In the genomic region with DNA sequence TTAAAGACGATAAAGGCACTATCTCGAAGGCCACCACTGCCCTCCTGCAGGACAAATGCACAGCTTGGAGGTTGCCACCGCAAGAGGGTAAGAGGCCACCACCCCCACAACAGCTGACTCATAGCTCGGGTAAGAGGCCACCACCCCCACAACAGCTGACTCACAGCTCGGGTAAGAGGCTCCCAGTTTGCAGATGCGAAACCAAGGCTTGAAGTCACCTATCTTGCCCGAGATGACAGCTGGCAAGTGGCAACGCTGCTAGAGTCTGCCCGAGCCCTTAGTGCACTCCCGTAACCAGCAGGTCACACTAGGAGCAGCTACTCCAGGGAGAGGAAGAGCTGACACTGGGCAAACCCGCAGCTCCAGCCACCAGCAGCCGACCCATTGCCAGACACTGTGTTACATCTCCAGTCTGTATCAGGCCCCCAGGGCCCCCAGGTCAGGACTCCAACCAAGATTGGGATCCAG, we compare ENCODE assay signal across 8 cellular contexts. TPM values are rescaled to one million over a fixed set of nuclear protein-coding genes. Genes with fewer than 3 reads are reported as not detected.
DNase-seq lines count a peak whose midpoint lies in the region; ATAC-seq, FAIRE-seq and TF ChIP-seq lines count a peak whose summit lies in the region.

No MANE protein-coding gene starts in this region.

- H3K4me1 Mint-ChIP-seq in natural killer cell: peaks cover 23 to 29% of the 10 kb centered on the region in 2 donors

- no peak overlapping the region for H3K9ac ChIP-seq in GM12878 (ENCODE audit: control insufficient read depth, insufficient read depth, low read length)

- no peaks in the 10 kb centered on the region for H3K36me3 Mint-ChIP-seq in natural killer cell

- SMC1A ChIA-PET in GM12878 (lab: Charles Lee; ENCODE audit: uncharacterized antibody, unreplicated experiment): interaction anchor here (1.0 to 1.7 kb wide), 6 partner anchors 9 to 215 kb away, joined by 3 to 7 read pairs (median 4); no protein-coding TSS in a partner anchor

- RAD21 ChIA-PET in GM12878 (lab: Charles Lee; ENCODE audit: unreplicated experiment): interaction anchor here (0.8 to 0.9 kb wide), 2 partner anchors 9 to 216 kb away, joined by 3 to 6 read pairs; no protein-coding TSS in a partner anchor

- peaks cover 2 to 4% of the 10 kb centered on the region in 2 donors for H3K27me3 Mint-ChIP-seq in natural killer cell (ENCODE audit: low read depth in 2 of 2)

- intact Hi-C loops in GM12878 (cut with micrococcal nuclease; ENCODE audit: unreplicated experiment) (no loop called here), natural killer cell (cut with micrococcal nuclease) (no loop called here)

- no peak for DNase-seq in AG04450 (ENCODE audit: low read depth, low spot score)
- DNase-seq in HK-2 (ENCODE audit: unreplicated experiment): peak; percentile 86
- peak; percentile 41 for DNase-seq in T-helper 22 cell (ENCODE audit: low read depth)
- DNase-seq in GM12878 (ENCODE audit: low read depth, low spot score): peak; percentile 59
- DNase-seq in natural killer cell: peak; percentile 62
- peak; percentile 92 for DNase-seq in urothelium cell line (ENCODE audit: low spot score)
- no peak for DNase-seq in COR-L47 (lab: John Stamatoyannopoulos, UW)

- H3K9me3 ChIP-seq in AG04450 (ENCODE audit: control insufficient read depth, insufficient read depth, low read length) (no peaks in the 10 kb centered on the region; the same call in 1 of the 2 replicates), GM12878 (replicated peaks; ENCODE audit: control insufficient read depth, insufficient read depth, low read length) (no peaks in the 10 kb centered on the region)

- H3K4me2 ChIP-seq in GM12878 (ENCODE audit: control insufficient read depth, insufficient read depth): 0 out of 2 replicates have a peak overlapping the region, but pooled peaks have one; percentile 5

- peak overlapping the region in 1 of 2 donors; percentile 40 for H3K27ac Mint-ChIP-seq in natural killer cell

- no peaks in the 10 kb centered on the region for H3K27me3 ChIP-seq in AG04450 (ENCODE audit: control insufficient read depth, insufficient read depth, low read length)
- H3K27me3 ChIP-seq in GM12878 (replicated peaks in 1 of 2; ENCODE audit: control insufficient read depth in 2 of 2, insufficient read depth in 2 of 2, low read length in 1 of 2): no peaks in the 10 kb centered on the region

- no peak overlapping the region for H2AFZ ChIP-seq in GM12878 (ENCODE audit: control insufficient read depth, low read depth, low read length)

- in situ Hi-C loops in GM12878 (cut with MboI): no loop called here

- TF ChIP-seq CTCF in AG04450 (IDR thresholded peaks at IDR 0.05; ENCODE audit: low read depth, low read length) (no peak), GM12878 (IDR thresholded peaks at IDR 0.05 in 2 of 3, conservative IDR thresholded peaks at IDR 0.05 in 1 of 3; ENCODE audit: control insufficient read depth in 2 of 3, extremely low read depth in 1 of 3, insufficient read depth in 1 of 3, low read depth in 3 of 3, low read length in 3 of 3) (no peak), natural killer cell (IDR thresholded peaks at IDR 0.05) (no peak)

- no peaks in the 10 kb centered on the region for H3K9me3 Mint-ChIP-seq in natural killer cell

- peak; percentile 22 to 41; a peak in 2 of 4 replicates for TF ChIP-seq EP300 in GM12878 (IDR thresholded peaks at IDR 0.05; ENCODE audit: borderline replicate concordance in 1 of 2, control insufficient read depth in 1 of 2, low read depth in 2 of 2, low read length in 2 of 2)

- no TSS peak for BruUV-seq in GM12878 (replicated peaks; lab: Mats Ljungman, UMichigan)

- H3K4me1 ChIP-seq in GM12878 (ENCODE audit: control insufficient read depth, insufficient read depth, low read length): peaks cover 10% of the 10 kb centered on the region

- POLR2A ChIA-PET in AG04450 (lab: Yijun Ruan, JAX): interaction anchor here (1.0 to 1.1 kb wide), 2 partner anchors 14 to 33 kb away, joined by 3 to 7 read pairs; no protein-coding TSS in a partner anchor
- POLR2A ChIA-PET in GM12878 (lab: Charles Lee): interaction anchor here (0.5 kb wide), 1 partner anchor 205 kb away, joined by 3 read pairs; no protein-coding TSS in a partner anchor

- ATAC-seq in GM19025 (IDR thresholded peaks at IDR 0.05; ENCODE audit: low read depth, unreplicated experiment): peak; percentile 87
- ATAC-seq in GM12878: peak; percentile 97
- peak; percentile 90 to 97 (median 90) for ATAC-seq in natural killer cell

- H3K36me3 ChIP-seq in GM12878 (ENCODE audit: control insufficient read depth in 2 of 2, insufficient read depth in 2 of 2, low read length in 1 of 2): no peaks in the 10 kb centered on the region

- FAIRE-seq in GM12878 (lab: Jason Lieb, UNC) (peak; percentile 79), urothelium cell line (lab: Jason Lieb, UNC) (peak; percentile 94)

- no peak for TF ChIP-seq RAD21 in GM12878 (IDR thresholded peaks at IDR 0.05; ENCODE audit: insufficient read depth, low read depth, low read length)

- H3K4me3 ChIP-seq in AG04450 (ENCODE audit: low read depth, low read length): no peak overlapping the region; the same call in 1 of the 2 replicates
- H3K4me3 ChIP-seq in GM12878: no peak overlapping the region

- CTCF ChIA-PET in AG04450 (lab: Charles Lee) (interaction anchor here (0.9 to 1.9 kb wide), 2 partner anchors 8 to 215 kb away, joined by 3 to 6 read pairs; no protein-coding TSS in a partner anchor), GM12878 (lab: Yijun Ruan, JAX) (interaction anchor here (0.6 to 3.8 kb wide), 7 partner anchors 8 to 387 kb away, joined by 3 to 16 read pairs (median 4); no protein-coding TSS in a partner anchor)

- no peak for TF ChIP-seq POLR2A in GM12878 (IDR thresholded peaks at IDR 0.05; ENCODE audit: low read depth, low read length)

- 12% methylated on average over 12 of the region's 12 CpGs for WGBS in GM12878 (ENCODE audit: insufficient coverage, insufficient replicate concordance, low lambda C conversion rate, missing lambda C conversion rate)

- H3K4me3 Mint-ChIP-seq in natural killer cell: peak overlapping the region; percentile 30

- no peaks in the 10 kb centered on the region for H3K79me2 ChIP-seq in GM12878 (ENCODE audit: control insufficient read depth, insufficient read depth, low read length)

- peak overlapping the region; percentile 12 for H3K27ac ChIP-seq in AG04450 (ENCODE audit: low read depth, low read length)
- H3K27ac ChIP-seq in GM12878 (ENCODE audit: control insufficient read depth, insufficient read depth): no peak overlapping the region

- no peaks in the 10 kb centered on the region for H4K20me1 ChIP-seq in GM12878 (ENCODE audit: control insufficient read depth, insufficient read depth)

TF ChIP-seq in GM12878, 131 proteins besides CTCF, POLR2A, EP300 and RAD21 (continues in another document):
- peak; percentile 52; the same call in 1 of the 2 replicates for TF ChIP-seq SIN3A (IDR thresholded peaks at IDR 0.05; ENCODE audit: low read depth, low read length)
- no peak for TF ChIP-seq LARP7 (IDR thresholded peaks at IDR 0.05)

RNA-seq across cellular contexts. Expression of gene SPSB1, which starts 17.1 kb away (rescaled TPM):
- polyA plus RNA-seq in AG04450 (2011; rRNA removed): 19.4 and 20.3 TPM in 2 replicates
- polyA minus RNA-seq in AG04450 (2011; rRNA and poly(A)+ RNA removed): 37.1 and 41.0 TPM in 2 replicates
- 0.96 and 1.3 TPM in 2 replicates for total RNA-seq in GM12878 (2013; cell fraction: nucleolus; rRNA removed)
- 0.90 and 1.3 TPM in 2 replicates for total RNA-seq in GM12878 (2014; rRNA removed)
- total RNA-seq in GM12878 (2014; rRNA removed; fragmentation: Illumina TruSeq; extraction: Trizol): 0.40 and 0.46 TPM in 2 replicates
- total RNA-seq in GM12878 (2021): 0.74 and 1.1 TPM in 2 replicates
- polyA plus RNA-seq in GM12878 (2011; ENCODE audit: low read depth): 0.38 TPM
- polyA plus RNA-seq in GM12878 (2011; rRNA removed): 0.23 and 0.43 TPM in 2 replicates
- polyA plus RNA-seq in GM12878 (2011; cell fraction: cytosol; rRNA removed): 0.52 and 0.63 TPM in 2 replicates
- 0.45 and 0.47 TPM in 2 replicates for polyA plus RNA-seq in GM12878 (2011; cell fraction: nucleus; rRNA removed)
- 1.4 and 2.6 TPM in 2 replicates for polyA plus RNA-seq in GM12878 (2012)
- polyA plus RNA-seq in GM12878 (2014; fragmentation: Illumina TruSeq; extraction: Trizol): 0.46 and 2.1 TPM in 2 replicates
- under 1 TPM in 1 of 2 experiments, not detected in 1; 0.02 TPM for polyA plus RNA-seq in GM12878 (2014; fragmentation: Nextera tagmentation; extraction: Ambion mirVana)
- 0.80 and 2.0 TPM in 2 replicates for polyA plus RNA-seq in GM12878 (2014; rRNA removed)
- 1 to 10 TPM; 1.2 to 1.4 TPM for polyA plus RNA-seq in GM12878 (2016; fragmentation: Nextera tagmentation; extraction: Ambion mirVana)
- 0.37 and 0.57 TPM in 2 replicates for polyA minus RNA-seq in GM12878 (2011; rRNA and poly(A)+ RNA removed)
- 0.52 and 0.53 TPM in 2 replicates for polyA minus RNA-seq in GM12878 (2011; cell fraction: cytosol; rRNA and poly(A)+ RNA removed)
- polyA minus RNA-seq in GM12878 (2011; cell fraction: nucleus; rRNA and poly(A)+ RNA removed): 0.36 TPM in 1 of 2 replicates, not detected in the other
- total RNA-seq in natural killer cell: 1 to 10 TPM in 2 of 3 donors, under 1 TPM in 1; 0.82 to 3.0 (median 1.5) TPM

RNA-seq across cellular contexts. Expression of gene H6PD, which starts 41.0 kb away (rescaled TPM):
- polyA plus RNA-seq in AG04450 (2011; rRNA removed): 18.3 and 22.9 TPM in 2 replicates
- 23.6 and 26.7 TPM in 2 replicates for polyA minus RNA-seq in AG04450 (2011; rRNA and poly(A)+ RNA removed)
- total RNA-seq in GM12878 (2013; cell fraction: nucleolus; rRNA removed): 14.4 and 15.0 TPM in 2 replicates
- total RNA-seq in GM12878 (2014; rRNA removed): 9.7 and 10.4 TPM in 2 replicates
- 8.1 and 9.4 TPM in 2 replicates for total RNA-seq in GM12878 (2014; rRNA removed; fragmentation: Illumina TruSeq; extraction: Trizol)
- 20.7 TPM in 2 replicates for total RNA-seq in GM12878 (2021)
- 4.9 TPM for polyA plus RNA-seq in GM12878 (2011; ENCODE audit: low read depth)
- polyA plus RNA-seq in GM12878 (2011; rRNA removed): 3.9 and 4.9 TPM in 2 replicates
- polyA plus RNA-seq in GM12878 (2011; cell fraction: cytosol; rRNA removed): 6.3 and 6.4 TPM in 2 replicates
- polyA plus RNA-seq in GM12878 (2011; cell fraction: nucleus; rRNA removed): 7.7 and 10.0 TPM in 2 replicates
- 7.3 and 7.7 TPM in 2 replicates for polyA plus RNA-seq in GM12878 (2012)
- polyA plus RNA-seq in GM12878 (2014; fragmentation: Illumina TruSeq; extraction: Trizol): 9.9 and 10.1 TPM in 2 replicates
- 1 to 10 TPM; 1.2 to 1.4 TPM for polyA plus RNA-seq in GM12878 (2014; fragmentation: Nextera tagmentation; extraction: Ambion mirVana)
- polyA plus RNA-seq in GM12878 (2014; rRNA removed): 12.1 and 13.1 TPM in 2 replicates
- polyA plus RNA-seq in GM12878 (2016; fragmentation: Nextera tagmentation; extraction: Ambion mirVana): 1 to 10 TPM; 5.9 to 6.0 TPM
- polyA minus RNA-seq in GM12878 (2011; rRNA and poly(A)+ RNA removed): 4.8 and 10.9 TPM in 2 replicates
- polyA minus RNA-seq in GM12878 (2011; cell fraction: cytosol; rRNA and poly(A)+ RNA removed): 5.1 and 5.9 TPM in 2 replicates
- polyA minus RNA-seq in GM12878 (2011; cell fraction: nucleus; rRNA and poly(A)+ RNA removed): 2.2 and 3.4 TPM in 2 replicates
- total RNA-seq in natural killer cell: 10 to 100 TPM; 24.3 to 37.1 (median 31.2) TPM

Comparison
In these comparisons a context has a peak if more than half of its experiments do, and no peak if none do; other contexts are left out.
1. DNase-seq: peak in HK-2 (single experiment), T-helper 22 cell (single experiment), GM12878 (single experiment), natural killer cell (single experiment) and urothelium cell line (single experiment); none in AG04450 (single experiment) and COR-L47 (single experiment).
2. Peak in every context shown above with its lines, with median percentiles within 50 percentile points of each other: ATAC-seq.